ENCODE assay signal across 18 cellular contexts in the genomic region with DNA sequence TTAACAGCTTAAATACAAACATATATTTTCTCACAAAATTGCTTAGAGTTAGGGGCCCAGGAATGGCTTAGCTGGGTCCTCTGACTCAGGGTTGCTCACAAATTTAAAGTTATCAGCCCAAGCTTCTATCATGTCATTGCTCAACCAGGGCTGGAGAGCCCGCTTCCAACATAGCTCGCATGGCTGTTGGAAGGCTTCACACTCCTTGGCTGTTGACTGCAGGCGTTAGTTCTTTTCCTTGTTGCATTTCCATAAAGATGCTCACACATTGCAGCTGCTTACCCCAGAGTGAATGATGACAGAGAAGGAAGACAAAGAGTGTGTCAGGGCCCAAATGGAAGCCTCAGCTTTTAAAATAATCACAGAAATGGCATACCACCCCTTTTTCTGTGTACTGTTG.
"Had no signal": no experiment of that assay in that cellular context is flagged by ENCODE, and none has a peak within 500 bp of the region (broad histone marks: within the 10 kb centered on the region; RNA-seq: fewer than 3 reads in every experiment).

No MANE protein-coding gene starts in this region.

- H3K4me2 ChIP-seq: hepatocyte had no signal

- DNase-seq: colonic mucosa; dermis blood vessel endothelial cell; esophagus squamous epithelium; foreskin keratinocyte; head of caudate nucleus; kidney; left cardiac atrium; left ventricle myocardium superior; naive thymus-derived CD8-positive, alpha-beta T cell; ovary; small intestine; stimulated activated CD4-positive, alpha-beta T cell treated with anti-CD3 and anti-CD28 coated beads, Interleukin-12 subunit alpha, Interleukin-12 subunit beta, amount 100 ng/mL, for 4 hours; stimulated activated naive CD4-positive, alpha-beta T cell; thyroid gland had no signal

- H2AFZ ChIP-seq: hepatocyte had no signal

- H3K36me3 ChIP-seq: colonic mucosa, esophagus squamous epithelium, ovary, suprapubic skin, thyroid gland had no signal

- H3K27me3 ChIP-seq: colonic mucosa, esophagus squamous epithelium, foreskin keratinocyte, hepatocyte, ovary, suprapubic skin, thyroid gland had no signal

- H3K9me3 ChIP-seq: colonic mucosa, esophagus squamous epithelium, ovary, suprapubic skin, thyroid gland had no signal

- H3K4me1 ChIP-seq: colonic mucosa, esophagus squamous epithelium, foreskin keratinocyte, suprapubic skin had no signal

- H3K4me3 ChIP-seq: colonic mucosa, esophagus squamous epithelium, hepatocyte, lung, ovary, suprapubic skin, thyroid gland had no signal

- H3K27ac ChIP-seq: colonic mucosa, esophagus squamous epithelium, foreskin keratinocyte, hepatocyte, ovary, suprapubic skin, thyroid gland had no signal

- ATAC-seq: foreskin keratinocyte; left cardiac atrium; left ventricle myocardium superior; naive thymus-derived CD8-positive, alpha-beta T cell; sciatic nerve had no signal
